1 cellular context compared by ENCODE assay signal in the genomic region with DNA sequence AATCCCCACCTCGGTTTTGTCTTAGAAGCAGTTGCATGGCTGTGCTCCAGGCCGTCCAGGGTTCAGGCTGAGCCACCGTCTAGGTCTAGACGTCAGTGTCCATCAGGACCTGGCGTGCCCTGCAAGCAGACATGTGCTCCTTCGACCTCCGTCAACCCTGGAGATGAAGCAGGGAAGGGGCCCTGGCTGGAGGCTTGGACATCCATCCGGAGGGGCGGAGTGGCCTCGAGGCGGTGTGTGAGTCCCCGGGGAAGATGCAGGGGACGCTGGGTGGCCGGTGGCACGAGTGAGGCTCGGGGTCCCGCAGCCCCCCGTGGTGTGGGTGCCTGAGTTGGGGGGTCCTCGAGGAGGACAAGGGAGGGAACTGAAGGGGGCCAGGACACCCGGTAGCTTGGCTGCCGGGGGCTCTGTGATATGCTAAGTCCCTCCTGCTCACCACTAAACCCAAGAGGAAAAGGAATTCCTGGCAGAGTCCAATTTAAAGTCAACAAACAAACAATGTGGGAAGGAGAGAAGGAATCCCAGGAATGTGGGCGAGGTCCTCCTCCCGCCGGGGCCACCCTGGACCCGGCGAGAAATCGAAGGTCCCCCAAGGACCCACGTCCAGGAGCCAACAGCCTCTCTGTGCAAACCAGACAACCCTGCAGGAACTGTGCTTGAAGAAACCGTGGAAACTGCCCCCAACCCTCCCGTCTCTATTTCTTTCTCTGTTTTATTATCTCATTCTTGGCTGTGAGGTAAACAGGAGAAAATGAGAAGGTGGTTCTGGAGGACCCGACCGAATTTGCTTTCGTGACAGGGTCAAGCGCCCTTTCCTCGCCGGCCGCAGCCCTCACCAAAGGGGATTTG.
TF ChIP-seq lines count a peak whose summit lies in the region.

No MANE protein-coding gene starts in this region.

TF ChIP-seq in WTC11, 78 proteins besides CTCF, POLR2A, EP300 and RAD21 (continued from another document and continues in another):
- TF ChIP-seq, protein P1, sequence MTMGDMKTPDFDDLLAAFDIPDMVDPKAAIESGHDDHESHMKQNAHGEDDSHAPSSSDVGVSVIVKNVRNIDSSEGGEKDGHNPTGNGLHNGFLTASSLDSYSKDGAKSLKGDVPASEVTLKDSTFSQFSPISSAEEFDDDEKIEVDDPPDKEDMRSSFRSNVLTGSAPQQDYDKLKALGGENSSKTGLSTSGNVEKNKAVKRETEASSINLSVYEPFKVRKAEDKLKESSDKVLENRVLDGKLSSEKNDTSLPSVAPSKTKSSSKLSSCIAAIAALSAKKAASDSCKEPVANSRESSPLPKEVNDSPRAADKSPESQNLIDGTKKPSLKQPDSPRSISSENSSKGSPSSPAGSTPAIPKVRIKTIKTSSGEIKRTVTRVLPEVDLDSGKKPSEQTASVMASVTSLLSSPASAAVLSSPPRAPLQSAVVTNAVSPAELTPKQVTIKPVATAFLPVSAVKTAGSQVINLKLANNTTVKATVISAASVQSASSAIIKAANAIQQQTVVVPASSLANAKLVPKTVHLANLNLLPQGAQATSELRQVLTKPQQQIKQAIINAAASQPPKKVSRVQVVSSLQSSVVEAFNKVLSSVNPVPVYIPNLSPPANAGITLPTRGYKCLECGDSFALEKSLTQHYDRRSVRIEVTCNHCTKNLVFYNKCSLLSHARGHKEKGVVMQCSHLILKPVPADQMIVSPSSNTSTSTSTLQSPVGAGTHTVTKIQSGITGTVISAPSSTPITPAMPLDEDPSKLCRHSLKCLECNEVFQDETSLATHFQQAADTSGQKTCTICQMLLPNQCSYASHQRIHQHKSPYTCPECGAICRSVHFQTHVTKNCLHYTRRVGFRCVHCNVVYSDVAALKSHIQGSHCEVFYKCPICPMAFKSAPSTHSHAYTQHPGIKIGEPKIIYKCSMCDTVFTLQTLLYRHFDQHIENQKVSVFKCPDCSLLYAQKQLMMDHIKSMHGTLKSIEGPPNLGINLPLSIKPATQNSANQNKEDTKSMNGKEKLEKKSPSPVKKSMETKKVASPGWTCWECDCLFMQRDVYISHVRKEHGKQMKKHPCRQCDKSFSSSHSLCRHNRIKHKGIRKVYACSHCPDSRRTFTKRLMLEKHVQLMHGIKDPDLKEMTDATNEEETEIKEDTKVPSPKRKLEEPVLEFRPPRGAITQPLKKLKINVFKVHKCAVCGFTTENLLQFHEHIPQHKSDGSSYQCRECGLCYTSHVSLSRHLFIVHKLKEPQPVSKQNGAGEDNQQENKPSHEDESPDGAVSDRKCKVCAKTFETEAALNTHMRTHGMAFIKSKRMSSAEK (CRISPR knock-in tag; IDR thresholded peaks at IDR 0.05; ENCODE audit: borderline replicate concordance): no peak
- TF ChIP-seq, protein P2, sequence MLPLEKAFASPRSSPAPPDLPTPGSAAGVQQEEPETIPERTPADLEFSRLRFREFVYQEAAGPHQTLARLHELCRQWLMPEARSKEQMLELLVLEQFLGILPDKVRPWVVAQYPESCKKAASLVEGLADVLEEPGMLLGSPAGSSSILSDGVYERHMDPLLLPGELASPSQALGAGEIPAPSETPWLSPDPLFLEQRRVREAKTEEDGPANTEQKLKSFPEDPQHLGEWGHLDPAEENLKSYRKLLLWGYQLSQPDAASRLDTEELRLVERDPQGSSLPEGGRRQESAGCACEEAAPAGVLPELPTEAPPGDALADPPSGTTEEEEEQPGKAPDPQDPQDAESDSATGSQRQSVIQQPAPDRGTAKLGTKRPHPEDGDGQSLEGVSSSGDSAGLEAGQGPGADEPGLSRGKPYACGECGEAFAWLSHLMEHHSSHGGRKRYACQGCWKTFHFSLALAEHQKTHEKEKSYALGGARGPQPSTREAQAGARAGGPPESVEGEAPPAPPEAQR (CRISPR knock-in tag; IDR thresholded peaks at IDR 0.05): no peak
- TF ChIP-seq, protein P3, sequence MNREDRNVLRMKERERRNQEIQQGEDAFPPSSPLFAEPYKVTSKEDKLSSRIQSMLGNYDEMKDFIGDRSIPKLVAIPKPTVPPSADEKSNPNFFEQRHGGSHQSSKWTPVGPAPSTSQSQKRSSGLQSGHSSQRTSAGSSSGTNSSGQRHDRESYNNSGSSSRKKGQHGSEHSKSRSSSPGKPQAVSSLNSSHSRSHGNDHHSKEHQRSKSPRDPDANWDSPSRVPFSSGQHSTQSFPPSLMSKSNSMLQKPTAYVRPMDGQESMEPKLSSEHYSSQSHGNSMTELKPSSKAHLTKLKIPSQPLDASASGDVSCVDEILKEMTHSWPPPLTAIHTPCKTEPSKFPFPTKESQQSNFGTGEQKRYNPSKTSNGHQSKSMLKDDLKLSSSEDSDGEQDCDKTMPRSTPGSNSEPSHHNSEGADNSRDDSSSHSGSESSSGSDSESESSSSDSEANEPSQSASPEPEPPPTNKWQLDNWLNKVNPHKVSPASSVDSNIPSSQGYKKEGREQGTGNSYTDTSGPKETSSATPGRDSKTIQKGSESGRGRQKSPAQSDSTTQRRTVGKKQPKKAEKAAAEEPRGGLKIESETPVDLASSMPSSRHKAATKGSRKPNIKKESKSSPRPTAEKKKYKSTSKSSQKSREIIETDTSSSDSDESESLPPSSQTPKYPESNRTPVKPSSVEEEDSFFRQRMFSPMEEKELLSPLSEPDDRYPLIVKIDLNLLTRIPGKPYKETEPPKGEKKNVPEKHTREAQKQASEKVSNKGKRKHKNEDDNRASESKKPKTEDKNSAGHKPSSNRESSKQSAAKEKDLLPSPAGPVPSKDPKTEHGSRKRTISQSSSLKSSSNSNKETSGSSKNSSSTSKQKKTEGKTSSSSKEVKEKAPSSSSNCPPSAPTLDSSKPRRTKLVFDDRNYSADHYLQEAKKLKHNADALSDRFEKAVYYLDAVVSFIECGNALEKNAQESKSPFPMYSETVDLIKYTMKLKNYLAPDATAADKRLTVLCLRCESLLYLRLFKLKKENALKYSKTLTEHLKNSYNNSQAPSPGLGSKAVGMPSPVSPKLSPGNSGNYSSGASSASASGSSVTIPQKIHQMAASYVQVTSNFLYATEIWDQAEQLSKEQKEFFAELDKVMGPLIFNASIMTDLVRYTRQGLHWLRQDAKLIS (CRISPR knock-in tag; IDR thresholded peaks at IDR 0.05; ENCODE audit: borderline replicate concordance): no peak
- no peak for TF ChIP-seq GRHL2 (CRISPR knock-in tag; IDR thresholded peaks at IDR 0.05; ENCODE audit: insufficient replicate concordance, severe bottlenecking)
- TF ChIP-seq NFYB (CRISPR knock-in tag; conservative IDR thresholded peaks at IDR 0.05; ENCODE audit: low read depth): no peak
- no peak for TF ChIP-seq ZNF671 (CRISPR knock-in tag; IDR thresholded peaks at IDR 0.05)
- no peak for TF ChIP-seq MXD4 (CRISPR knock-in tag; IDR thresholded peaks at IDR 0.05; ENCODE audit: borderline replicate concordance)
- TF ChIP-seq, protein P4, sequence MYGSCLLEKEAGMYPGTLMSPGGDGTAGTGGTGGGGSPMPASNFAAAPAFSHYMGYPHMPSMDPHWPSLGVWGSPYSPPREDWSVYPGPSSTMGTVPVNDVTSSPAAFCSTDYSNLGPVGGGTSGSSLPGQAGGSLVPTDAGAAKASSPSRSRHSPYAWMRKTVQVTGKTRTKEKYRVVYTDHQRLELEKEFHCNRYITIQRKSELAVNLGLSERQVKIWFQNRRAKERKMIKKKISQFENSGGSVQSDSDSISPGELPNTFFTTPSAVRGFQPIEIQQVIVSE (CRISPR knock-in tag; IDR thresholded peaks at IDR 0.05; ENCODE audit: borderline replicate concordance): no peak
- no peak for TF ChIP-seq ZNF263 (CRISPR knock-in tag; IDR thresholded peaks at IDR 0.05; ENCODE audit: low read depth)
- peak; percentile 81 for TF ChIP-seq ZNF423 (CRISPR knock-in tag; IDR thresholded peaks at IDR 0.05)
- no peak for TF ChIP-seq SMAD4 (CRISPR knock-in tag; IDR thresholded peaks at IDR 0.05)
- TF ChIP-seq FOXP1 (CRISPR knock-in tag; IDR thresholded peaks at IDR 0.05; ENCODE audit: borderline replicate concordance): 0 out of 2 replicates have a peak, but pooled peaks have one; percentile 64
- TF ChIP-seq, protein P5, sequence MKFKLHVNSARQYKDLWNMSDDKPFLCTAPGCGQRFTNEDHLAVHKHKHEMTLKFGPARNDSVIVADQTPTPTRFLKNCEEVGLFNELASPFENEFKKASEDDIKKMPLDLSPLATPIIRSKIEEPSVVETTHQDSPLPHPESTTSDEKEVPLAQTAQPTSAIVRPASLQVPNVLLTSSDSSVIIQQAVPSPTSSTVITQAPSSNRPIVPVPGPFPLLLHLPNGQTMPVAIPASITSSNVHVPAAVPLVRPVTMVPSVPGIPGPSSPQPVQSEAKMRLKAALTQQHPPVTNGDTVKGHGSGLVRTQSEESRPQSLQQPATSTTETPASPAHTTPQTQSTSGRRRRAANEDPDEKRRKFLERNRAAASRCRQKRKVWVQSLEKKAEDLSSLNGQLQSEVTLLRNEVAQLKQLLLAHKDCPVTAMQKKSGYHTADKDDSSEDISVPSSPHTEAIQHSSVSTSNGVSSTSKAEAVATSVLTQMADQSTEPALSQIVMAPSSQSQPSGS (CRISPR knock-in tag; IDR thresholded peaks at IDR 0.05; ENCODE audit: borderline replicate concordance, low read depth): no peak
- TF ChIP-seq, protein P6, sequence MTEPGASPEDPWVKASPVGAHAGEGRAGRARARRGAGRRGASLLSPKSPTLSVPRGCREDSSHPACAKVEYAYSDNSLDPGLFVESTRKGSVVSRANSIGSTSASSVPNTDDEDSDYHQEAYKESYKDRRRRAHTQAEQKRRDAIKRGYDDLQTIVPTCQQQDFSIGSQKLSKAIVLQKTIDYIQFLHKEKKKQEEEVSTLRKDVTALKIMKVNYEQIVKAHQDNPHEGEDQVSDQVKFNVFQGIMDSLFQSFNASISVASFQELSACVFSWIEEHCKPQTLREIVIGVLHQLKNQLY (CRISPR knock-in tag; IDR thresholded peaks at IDR 0.05): no peak
- no peak for TF ChIP-seq PRRX2 (CRISPR knock-in tag; IDR thresholded peaks at IDR 0.05)
- TF ChIP-seq, protein P7, sequence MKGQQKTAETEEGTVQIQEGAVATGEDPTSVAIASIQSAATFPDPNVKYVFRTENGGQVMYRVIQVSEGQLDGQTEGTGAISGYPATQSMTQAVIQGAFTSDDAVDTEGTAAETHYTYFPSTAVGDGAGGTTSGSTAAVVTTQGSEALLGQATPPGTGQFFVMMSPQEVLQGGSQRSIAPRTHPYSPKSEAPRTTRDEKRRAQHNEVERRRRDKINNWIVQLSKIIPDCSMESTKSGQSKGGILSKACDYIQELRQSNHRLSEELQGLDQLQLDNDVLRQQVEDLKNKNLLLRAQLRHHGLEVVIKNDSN (CRISPR knock-in tag; IDR thresholded peaks at IDR 0.05): no peak
- no peak for TF ChIP-seq ZNF138 (CRISPR knock-in tag; conservative IDR thresholded peaks at IDR 0.05)
- TF ChIP-seq TEAD4 (CRISPR knock-in tag; IDR thresholded peaks at IDR 0.05): 0 out of 2 replicates have a peak, but pooled peaks have one; percentile 59
- TF ChIP-seq RELA (CRISPR knock-in tag; IDR thresholded peaks at IDR 0.05; ENCODE audit: borderline replicate concordance): no peak
- no peak for TF ChIP-seq ETV6 (CRISPR knock-in tag; IDR thresholded peaks at IDR 0.05)
- TF ChIP-seq, protein P8, sequence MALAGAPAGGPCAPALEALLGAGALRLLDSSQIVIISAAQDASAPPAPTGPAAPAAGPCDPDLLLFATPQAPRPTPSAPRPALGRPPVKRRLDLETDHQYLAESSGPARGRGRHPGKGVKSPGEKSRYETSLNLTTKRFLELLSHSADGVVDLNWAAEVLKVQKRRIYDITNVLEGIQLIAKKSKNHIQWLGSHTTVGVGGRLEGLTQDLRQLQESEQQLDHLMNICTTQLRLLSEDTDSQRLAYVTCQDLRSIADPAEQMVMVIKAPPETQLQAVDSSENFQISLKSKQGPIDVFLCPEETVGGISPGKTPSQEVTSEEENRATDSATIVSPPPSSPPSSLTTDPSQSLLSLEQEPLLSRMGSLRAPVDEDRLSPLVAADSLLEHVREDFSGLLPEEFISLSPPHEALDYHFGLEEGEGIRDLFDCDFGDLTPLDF (CRISPR knock-in tag; IDR thresholded peaks at IDR 0.05): no peak
- peak; percentile 72; the same call in 1 of the 2 replicates for TF ChIP-seq TEAD1 (CRISPR knock-in tag; IDR thresholded peaks at IDR 0.05)
- TF ChIP-seq OVOL2 (CRISPR knock-in tag; IDR thresholded peaks at IDR 0.05; ENCODE audit: borderline replicate concordance): no peak
- TF ChIP-seq ZBTB21 (CRISPR knock-in tag; IDR thresholded peaks at IDR 0.05; ENCODE audit: borderline replicate concordance): no peak
- TF ChIP-seq CREB1 (CRISPR knock-in tag; IDR thresholded peaks at IDR 0.05): no peak
- TF ChIP-seq ZNF317 (CRISPR knock-in tag; IDR thresholded peaks at IDR 0.05; ENCODE audit: borderline replicate concordance, low read depth): no peak
- no peak for TF ChIP-seq GTF2I (CRISPR knock-in tag; conservative IDR thresholded peaks at IDR 0.05)
- no peak for TF ChIP-seq TCF7 (CRISPR knock-in tag; IDR thresholded peaks at IDR 0.05; ENCODE audit: low read depth)
- no peak for TF ChIP-seq HMGA2 (CRISPR knock-in tag; IDR thresholded peaks at IDR 0.05)
- no peak for TF ChIP-seq ESRRA (CRISPR knock-in tag; IDR thresholded peaks at IDR 0.05; ENCODE audit: borderline replicate concordance)
- TF ChIP-seq, protein P9, sequence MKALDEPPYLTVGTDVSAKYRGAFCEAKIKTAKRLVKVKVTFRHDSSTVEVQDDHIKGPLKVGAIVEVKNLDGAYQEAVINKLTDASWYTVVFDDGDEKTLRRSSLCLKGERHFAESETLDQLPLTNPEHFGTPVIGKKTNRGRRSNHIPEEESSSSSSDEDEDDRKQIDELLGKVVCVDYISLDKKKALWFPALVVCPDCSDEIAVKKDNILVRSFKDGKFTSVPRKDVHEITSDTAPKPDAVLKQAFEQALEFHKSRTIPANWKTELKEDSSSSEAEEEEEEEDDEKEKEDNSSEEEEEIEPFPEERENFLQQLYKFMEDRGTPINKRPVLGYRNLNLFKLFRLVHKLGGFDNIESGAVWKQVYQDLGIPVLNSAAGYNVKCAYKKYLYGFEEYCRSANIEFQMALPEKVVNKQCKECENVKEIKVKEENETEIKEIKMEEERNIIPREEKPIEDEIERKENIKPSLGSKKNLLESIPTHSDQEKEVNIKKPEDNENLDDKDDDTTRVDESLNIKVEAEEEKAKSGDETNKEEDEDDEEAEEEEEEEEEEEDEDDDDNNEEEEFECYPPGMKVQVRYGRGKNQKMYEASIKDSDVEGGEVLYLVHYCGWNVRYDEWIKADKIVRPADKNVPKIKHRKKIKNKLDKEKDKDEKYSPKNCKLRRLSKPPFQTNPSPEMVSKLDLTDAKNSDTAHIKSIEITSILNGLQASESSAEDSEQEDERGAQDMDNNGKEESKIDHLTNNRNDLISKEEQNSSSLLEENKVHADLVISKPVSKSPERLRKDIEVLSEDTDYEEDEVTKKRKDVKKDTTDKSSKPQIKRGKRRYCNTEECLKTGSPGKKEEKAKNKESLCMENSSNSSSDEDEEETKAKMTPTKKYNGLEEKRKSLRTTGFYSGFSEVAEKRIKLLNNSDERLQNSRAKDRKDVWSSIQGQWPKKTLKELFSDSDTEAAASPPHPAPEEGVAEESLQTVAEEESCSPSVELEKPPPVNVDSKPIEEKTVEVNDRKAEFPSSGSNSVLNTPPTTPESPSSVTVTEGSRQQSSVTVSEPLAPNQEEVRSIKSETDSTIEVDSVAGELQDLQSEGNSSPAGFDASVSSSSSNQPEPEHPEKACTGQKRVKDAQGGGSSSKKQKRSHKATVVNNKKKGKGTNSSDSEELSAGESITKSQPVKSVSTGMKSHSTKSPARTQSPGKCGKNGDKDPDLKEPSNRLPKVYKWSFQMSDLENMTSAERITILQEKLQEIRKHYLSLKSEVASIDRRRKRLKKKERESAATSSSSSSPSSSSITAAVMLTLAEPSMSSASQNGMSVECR (CRISPR knock-in tag; IDR thresholded peaks at IDR 0.05; ENCODE audit: borderline replicate concordance): no peak
- TF ChIP-seq ATF1 (CRISPR knock-in tag; IDR thresholded peaks at IDR 0.05): no peak
- no peak for TF ChIP-seq NFATC4 (CRISPR knock-in tag; IDR thresholded peaks at IDR 0.05)
- TF ChIP-seq, protein P10, sequence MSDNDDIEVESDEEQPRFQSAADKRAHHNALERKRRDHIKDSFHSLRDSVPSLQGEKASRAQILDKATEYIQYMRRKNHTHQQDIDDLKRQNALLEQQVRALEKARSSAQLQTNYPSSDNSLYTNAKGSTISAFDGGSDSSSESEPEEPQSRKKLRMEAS (CRISPR knock-in tag; IDR thresholded peaks at IDR 0.05): 0 out of 2 replicates have a peak, but pooled peaks have one; percentile 53
- TF ChIP-seq JUN (CRISPR knock-in tag; IDR thresholded peaks at IDR 0.05): no peak
